ENCODE assay signal across 15 cellular contexts in the genomic region with DNA sequence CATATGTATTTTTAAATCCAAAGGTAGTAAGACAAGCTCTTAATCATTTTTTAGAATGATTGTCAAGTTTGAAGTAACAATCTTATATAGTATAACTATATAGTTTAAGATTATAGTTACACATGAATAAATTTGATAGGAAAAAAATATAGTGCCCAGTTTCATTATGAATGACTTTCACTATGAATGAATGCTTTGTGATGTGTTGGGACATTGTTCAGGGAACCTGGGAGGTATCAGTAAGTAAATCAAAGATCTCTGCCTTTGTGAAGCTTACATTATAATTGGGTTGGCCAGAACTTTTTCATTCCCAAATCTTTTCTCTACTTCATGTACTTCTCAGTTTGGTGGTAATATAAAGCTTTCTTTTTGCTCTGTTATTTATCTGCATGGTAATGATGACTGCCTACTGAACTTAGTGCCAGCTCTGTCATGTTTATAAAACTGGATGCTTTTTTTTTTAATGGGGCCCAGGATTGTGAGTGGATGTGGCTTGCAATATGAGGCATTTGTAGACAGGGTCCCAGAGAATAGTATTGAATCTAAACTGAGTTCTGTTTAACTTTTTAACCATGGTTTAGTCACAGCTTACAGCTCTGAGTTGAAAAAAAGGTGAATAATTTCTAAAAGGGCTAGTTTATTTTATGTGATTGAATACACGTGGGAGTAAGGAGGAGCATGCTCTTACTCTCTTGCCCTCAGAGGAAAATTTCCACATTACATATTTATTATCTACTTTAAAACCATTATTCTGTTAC. TPM values are rescaled to one million over a fixed set of nuclear protein-coding genes. Genes with fewer than 3 reads are reported as not detected.
A peak's percentile ranks its signal among the peaks of the same experiment; 100 is the strongest.
DNase-seq lines count a peak whose midpoint lies in the region; ATAC-seq and TF ChIP-seq lines count a peak whose summit lies in the region.
"Had no signal": no experiment of that assay in that cellular context is flagged by ENCODE, and none has a peak within 500 bp of the region (broad histone marks: within the 10 kb centered on the region; RNA-seq: fewer than 3 reads in every experiment).

No MANE protein-coding gene starts in this region.

- H3K9me2 ChIP-seq in GM23338 (ENCODE audit: insufficient read depth) = no peaks in the 10 kb centered on the region

- no peak overlapping the region for H3K4me2 ChIP-seq in GM23338
- H3K4me2 ChIP-seq: neural progenitor cell had no signal

- POLR2A ChIA-PET in naive thymus-derived CD8-positive, alpha-beta T cell (lab: Charles Lee) = interaction anchor here (1.4 kb wide), 1 partner anchor 22 kb away, joined by 4 read pairs; no protein-coding TSS in a partner anchor

- H3K27ac ChIP-seq in ACC112 (ENCODE audit: low read depth, low read length) (peak overlapping the region; percentile 36), GM23338 (ENCODE audit: low read depth) (peak overlapping the region; percentile 11; the same call in 1 of the 2 replicates)
- H3K27ac ChIP-seq: neural progenitor cell had no signal

- H3K4me3 ChIP-seq in ACC112 (ENCODE audit: low read depth, low read length) (no peak overlapping the region), GM23338 (no peak overlapping the region)
- H3K4me3 ChIP-seq: MG63, neural progenitor cell had no signal

- no peaks in the 10 kb centered on the region for H3K27me3 Mint-ChIP-seq in GM23338 (ENCODE audit: insufficient read depth, low read depth, poor library complexity)
- no peaks in the 10 kb centered on the region for H3K27me3 Mint-ChIP-seq in activated naive CD8-positive, alpha-beta T cell treated with anti-CD3 and anti-CD28 coated beads for 36 hours
- no peaks in the 10 kb centered on the region for H3K27me3 Mint-ChIP-seq in naive thymus-derived CD8-positive, alpha-beta T cell
- H3K27me3 Mint-ChIP-seq: B cell; stimulated activated naive B cell treated with anti-CD40 and anti-IgM and Interleukin-4, amounts not matched to agents 10 μg/mL and 1 μg/mL and 100 μg/mL, for 72 hours had no signal

- intact Hi-C loops in Right ventricle myocardium inferior (cut with DNase I) = no loop called here

- no peak overlapping the region for H3K27ac Mint-ChIP-seq in GM23338
- peak overlapping the region; percentile 58 for H3K27ac Mint-ChIP-seq in activated naive CD8-positive, alpha-beta T cell treated with anti-CD3 and anti-CD28 coated beads for 36 hours
- peak overlapping the region in 6 of 10 donors; percentile 29 to 72 (median 48) for H3K27ac Mint-ChIP-seq in naive thymus-derived CD8-positive, alpha-beta T cell
- H3K27ac Mint-ChIP-seq: B cell; neural progenitor cell; stimulated activated naive B cell treated with anti-CD40 and anti-IgM and Interleukin-4, amounts not matched to agents 10 μg/mL and 1 μg/mL and 100 μg/mL, for 72 hours had no signal

- no peak for TF ChIP-seq CTCF in GM23338 (conservative IDR thresholded peaks at IDR 0.05; ENCODE audit: low read depth in 2 of 2)

- H3K4me1 ChIP-seq in ACC112 (ENCODE audit: control insufficient read depth, insufficient read depth, low read length, unreplicated experiment) (peaks cover 16% of the 10 kb centered on the region), GM23338 (ENCODE audit: insufficient read depth) (peaks cover 15% of the 10 kb centered on the region)
- H3K4me1 ChIP-seq: neural progenitor cell had no signal

- H3K4me1 Mint-ChIP-seq in GM23338 = peaks cover 15% of the 10 kb centered on the region; the same call in 2 of the 3 replicates
- peaks cover 21% of the 10 kb centered on the region for H3K4me1 Mint-ChIP-seq in activated naive CD8-positive, alpha-beta T cell treated with anti-CD3 and anti-CD28 coated beads for 36 hours
- H3K4me1 Mint-ChIP-seq in naive thymus-derived CD8-positive, alpha-beta T cell = peaks cover 5 to 9% (median 6%) of the 10 kb centered on the region in 4 donors
- H3K4me1 Mint-ChIP-seq: B cell, neural progenitor cell had no signal

- peaks cover 20% of the 10 kb centered on the region; the same call in 2 of the 3 replicates for H3K36me3 Mint-ChIP-seq in GM23338 (ENCODE audit: low read depth)
- peaks cover 30% of the 10 kb centered on the region for H3K36me3 Mint-ChIP-seq in activated naive CD8-positive, alpha-beta T cell treated with anti-CD3 and anti-CD28 coated beads for 36 hours
- H3K36me3 Mint-ChIP-seq in naive thymus-derived CD8-positive, alpha-beta T cell = peaks cover 6 to 79% (median 14%) of the 10 kb centered on the region in 3 donors

- DNase-seq in GM23338 (ENCODE audit: low spot score) (no peak), occipital lobe (lab: John Stamatoyannopoulos, UW) (no peak), Right ventricle myocardium inferior (ENCODE audit: missing footprints) (no peak)
- no peak for DNase-seq in activated naive CD8-positive, alpha-beta T cell treated with anti-CD3 and anti-CD28 coated beads for 36 hours
- no peak for DNase-seq in naive thymus-derived CD8-positive, alpha-beta T cell
- DNase-seq in stimulated activated CD4-positive, alpha-beta T cell treated with anti-CD3 and anti-CD28 coated beads, Interleukin-2, amount 100 ng/mL, for 24 hours = no peak
- DNase-seq: left ventricle myocardium superior; MG63; NCI-H1930; NCI-H526; stimulated activated naive B cell treated with anti-CD40 and anti-IgM and Interleukin-4, amounts not matched to agents 10 μg/mL and 1 μg/mL and 100 μg/mL, for 72 hours; SW 1271 had no signal

- ATAC-seq in GM23338 = no peak
- ATAC-seq in naive thymus-derived CD8-positive, alpha-beta T cell = no peak
- ATAC-seq in Right ventricle myocardium inferior = no peak
- ATAC-seq: left ventricle myocardium superior; stimulated activated naive B cell treated with anti-CD40 and anti-IgM and Interleukin-4, amounts not matched to agents 10 μg/mL and 1 μg/mL and 100 μg/mL, for 72 hours had no signal

- H3K36me3 ChIP-seq in ACC112 (ENCODE audit: insufficient read depth, low read length) = peaks cover 32% of the 10 kb centered on the region; the same call in 1 of the 2 replicates
- peaks cover 10% of the 10 kb centered on the region; the same call in 1 of the 2 replicates for H3K36me3 ChIP-seq in GM23338 (ENCODE audit: insufficient read depth)

- H3K4me3 Mint-ChIP-seq in GM23338 = no peak overlapping the region
- no peak overlapping the region for H3K4me3 Mint-ChIP-seq in activated naive CD8-positive, alpha-beta T cell treated with anti-CD3 and anti-CD28 coated beads for 36 hours
- H3K4me3 Mint-ChIP-seq in naive thymus-derived CD8-positive, alpha-beta T cell = no peak overlapping the region
- H3K4me3 Mint-ChIP-seq: B cell; neural progenitor cell; stimulated activated naive B cell treated with anti-CD40 and anti-IgM and Interleukin-4, amounts not matched to agents 10 μg/mL and 1 μg/mL and 100 μg/mL, for 72 hours had no signal

- no peaks in the 10 kb centered on the region for H4K20me1 ChIP-seq in GM23338 (replicated peaks; ENCODE audit: insufficient read depth)

- H3F3A ChIP-seq in GM23338 (replicated peaks; ENCODE audit: low read depth) = no peaks in the 10 kb centered on the region

- H3K9me3 Mint-ChIP-seq in GM23338 = no peaks in the 10 kb centered on the region
- no peaks in the 10 kb centered on the region for H3K9me3 Mint-ChIP-seq in activated naive CD8-positive, alpha-beta T cell treated with anti-CD3 and anti-CD28 coated beads for 36 hours
- no peaks in the 10 kb centered on the region for H3K9me3 Mint-ChIP-seq in naive thymus-derived CD8-positive, alpha-beta T cell
- H3K9me3 Mint-ChIP-seq: neural progenitor cell; stimulated activated naive B cell treated with anti-CD40 and anti-IgM and Interleukin-4, amounts not matched to agents 10 μg/mL and 1 μg/mL and 100 μg/mL, for 72 hours had no signal

- H2AFZ ChIP-seq in ACC112 (ENCODE audit: low read length, unreplicated experiment) = no peak overlapping the region
- no peak overlapping the region for H2AFZ ChIP-seq in GM23338
- H2AFZ ChIP-seq: neural progenitor cell had no signal

- no peaks in the 10 kb centered on the region for H3K79me2 ChIP-seq in ACC112 (ENCODE audit: control insufficient read depth, insufficient read depth, low read length, unreplicated experiment)
- no peaks in the 10 kb centered on the region; the same call in 1 of the 2 replicates for H3K79me2 ChIP-seq in GM23338 (replicated peaks; ENCODE audit: insufficient read depth)

- H3K27me3 ChIP-seq in ACC112 (ENCODE audit: insufficient read depth, low read length) = no peaks in the 10 kb centered on the region
- no peaks in the 10 kb centered on the region for H3K27me3 ChIP-seq in GM23338 (ENCODE audit: insufficient read depth)
- H3K27me3 ChIP-seq: MG63, neural progenitor cell had no signal

RNA-seq across cellular contexts. Expression of gene GLS, which starts 23.3 kb away (rescaled TPM):
- 133 and 172 TPM in 2 replicates for total RNA-seq in GM23338 (2014; rRNA removed; shearing (Covaris generic))
- 38.1 and 43.2 TPM in 2 replicates for polyA plus RNA-seq in GM23338 (2016; fragmentation: Nextera tagmentation; extraction: Ambion mirVana)
- total RNA-seq in activated naive CD8-positive, alpha-beta T cell treated with anti-CD3 and anti-CD28 coated beads for 36 hours = 100 to 1,000 TPM; 192 to 201 TPM
- 100 to 1,000 TPM; 206 to 214 TPM for total RNA-seq in naive thymus-derived CD8-positive, alpha-beta T cell
- 10 to 100 TPM; 30.0 to 55.9 (median 40.8) TPM for polyA plus RNA-seq in naive thymus-derived CD8-positive, alpha-beta T cell
- total RNA-seq in occipital lobe (207 TPM), Right ventricle myocardium inferior (44.8 TPM)
